In genomic region chr1:184801503-184801902, GRCh38 we compare ENCODE assay signal across 14 cellular contexts. TPM values are rescaled to one million over a fixed set of nuclear protein-coding genes. Genes with fewer than 3 reads are reported as not detected.
DNase-seq lines count a peak whose midpoint lies in the region; ATAC-seq and TF ChIP-seq lines count a peak whose summit lies in the region.
"Had no signal": no experiment of that assay in that cellular context is flagged by ENCODE, and none has a peak within 500 bp of the region (broad histone marks: within the 10 kb centered on the region; RNA-seq: fewer than 3 reads in every experiment).

No MANE protein-coding gene starts in this region.

- TF ChIP-seq CTCF in AG09309 (IDR thresholded peaks at IDR 0.05; ENCODE audit: control insufficient read depth, insufficient read depth, low read depth, low read length, missing control alignments) (no peak), chondrocyte (IDR thresholded peaks at IDR 0.05) (no peak), esophagus squamous epithelium (IDR thresholded peaks at IDR 0.05) (no peak)

- peak; percentile 11 for DNase-seq in AG09309 (ENCODE audit: low read depth)
- peak; percentile 20 for DNase-seq in NCI-H2196 treated with DMSO at 0.1 percent for 48 hours (lab: John Stamatoyannopoulos, UW; ENCODE audit: unreplicated experiment)
- DNase-seq in chondrocyte (ENCODE audit: low spot score) = no peak
- DNase-seq in myocyte (ENCODE audit: low read depth) = peak; percentile 42
- no peak for DNase-seq in COR-L47 (lab: John Stamatoyannopoulos, UW)
- DNase-seq in esophagus squamous epithelium (lab: John Stamatoyannopoulos, UW) = no peak
- DNase-seq: SHP77 had no signal

- H3K36me3 ChIP-seq in esophagus squamous epithelium = peaks cover 0 to 48% (median 6%) of the 10 kb centered on the region in 3 donors

- peak overlapping the region; percentile 70 for H3K27ac Mint-ChIP-seq in chondrocyte (ENCODE audit: unreplicated experiment)
- H3K27ac Mint-ChIP-seq: activated naive CD4-positive, alpha-beta T cell treated with anti-CD3 and anti-CD28 coated beads, Interleukin-2, amount 50 U/mL, for 24 hours; dendritic cell treated with granulocyte-macrophage colony-stimulating factor and Interleukin-4, amounts not matched to agents 40 ng/mL and 50 ng/mL, for 4 days had no signal

- intact Hi-C loops in esophagus squamous epithelium (cut with DNase I) = loop anchor here (10.0 kb wide), 1 partner anchor 863 kb away; no protein-coding TSS in a partner anchor

- peaks cover 8% of the 10 kb centered on the region for H3K4me1 Mint-ChIP-seq in chondrocyte (ENCODE audit: low read depth)

- TF ChIP-seq POLR2A in esophagus squamous epithelium (IDR thresholded peaks at IDR 0.05) = no peak

- no peak overlapping the region for H3K4me3 Mint-ChIP-seq in chondrocyte (ENCODE audit: unreplicated experiment)
- H3K4me3 Mint-ChIP-seq: activated naive CD4-positive, alpha-beta T cell treated with anti-CD3 and anti-CD28 coated beads, Interleukin-2, amount 50 U/mL, for 24 hours; dendritic cell treated with granulocyte-macrophage colony-stimulating factor and Interleukin-4, amounts not matched to agents 40 ng/mL and 50 ng/mL, for 4 days had no signal

- no peaks in the 10 kb centered on the region for H3K27me3 ChIP-seq in esophagus squamous epithelium
- H3K27me3 ChIP-seq: BLaER1 treated with 17β-estradiol and CSF1 and Interleukin-3, amounts not matched to agents 10 nM and 100 nM; hepatocyte; neutrophil had no signal

- H3K4me3 ChIP-seq in AG09309 (ENCODE audit: control insufficient read depth, low read depth, low read length) (no peak overlapping the region), esophagus squamous epithelium (no peak overlapping the region)
- H3K4me3 ChIP-seq: BLaER1 treated with 17β-estradiol and CSF1 and Interleukin-3, amounts not matched to agents 10 nM and 100 nM; hepatocyte had no signal

- no peak overlapping the region for H3K27ac ChIP-seq in esophagus squamous epithelium
- H3K27ac ChIP-seq: BLaER1 treated with 17β-estradiol and CSF1 and Interleukin-3, amounts not matched to agents 10 nM and 100 nM; hepatocyte; neutrophil had no signal

- H3K27me3 Mint-ChIP-seq in chondrocyte (ENCODE audit: low read depth) = no peaks in the 10 kb centered on the region
- H3K27me3 Mint-ChIP-seq: activated naive CD4-positive, alpha-beta T cell treated with anti-CD3 and anti-CD28 coated beads, Interleukin-2, amount 50 U/mL, for 24 hours; dendritic cell treated with granulocyte-macrophage colony-stimulating factor and Interleukin-4, amounts not matched to agents 40 ng/mL and 50 ng/mL, for 4 days had no signal

- H3K9me3 Mint-ChIP-seq in chondrocyte (ENCODE audit: low read depth) = no peaks in the 10 kb centered on the region
- H3K9me3 Mint-ChIP-seq: activated naive CD4-positive, alpha-beta T cell treated with anti-CD3 and anti-CD28 coated beads, Interleukin-2, amount 50 U/mL, for 24 hours; dendritic cell treated with granulocyte-macrophage colony-stimulating factor and Interleukin-4, amounts not matched to agents 40 ng/mL and 50 ng/mL, for 4 days had no signal

- H3K36me3 Mint-ChIP-seq in chondrocyte (ENCODE audit: low read depth) = peaks cover 22% of the 10 kb centered on the region
- H3K36me3 Mint-ChIP-seq: activated naive CD4-positive, alpha-beta T cell treated with anti-CD3 and anti-CD28 coated beads, Interleukin-2, amount 50 U/mL, for 24 hours had no signal

- 55 to 58% methylated on average over 1 of the region's 1 CpG for WGBS in esophagus squamous epithelium, 2 donors

- H3K9me3 ChIP-seq in esophagus squamous epithelium = no peaks in the 10 kb centered on the region
- H3K9me3 ChIP-seq: BLaER1 treated with 17β-estradiol and CSF1 and Interleukin-3, amounts not matched to agents 10 nM and 100 nM; neutrophil had no signal

- ATAC-seq in HG02642 (IDR thresholded peaks at IDR 0.05; ENCODE audit: poor library complexity, unreplicated experiment) (no peak), HG02981 (IDR thresholded peaks at IDR 0.05; ENCODE audit: unreplicated experiment) (no peak)

- H3K4me1 ChIP-seq in esophagus squamous epithelium = peaks cover 0 to 47% (median 15%) of the 10 kb centered on the region in 3 donors

RNA-seq across cellular contexts. Expression of gene EDEM3, which starts 46.8 kb away (rescaled TPM):
- total RNA-seq in chondrocyte (31.6 to 43.1 TPM (median 41.7 TPM) in 3 replicates), myocyte (44.5 and 51.9 TPM in 2 replicates), esophagus squamous epithelium (10 to 100 TPM; 13.4 to 22.6 (median 20.9) TPM)
- polyA plus RNA-seq in myocyte (2012) = 12.7 TPM

Comparison
In these comparisons a context has a peak if more than half of its experiments do, and no peak if none do; other contexts are left out.
1. DNase-seq: peak in AG09309 (single experiment), NCI-H2196 treated with DMSO at 0.1 percent for 48 hours (single experiment) and myocyte (single experiment); none in chondrocyte (single experiment), COR-L47 (single experiment) and esophagus squamous epithelium (single experiment).